8 cellular contexts compared by ENCODE assay signal in the genomic region with DNA sequence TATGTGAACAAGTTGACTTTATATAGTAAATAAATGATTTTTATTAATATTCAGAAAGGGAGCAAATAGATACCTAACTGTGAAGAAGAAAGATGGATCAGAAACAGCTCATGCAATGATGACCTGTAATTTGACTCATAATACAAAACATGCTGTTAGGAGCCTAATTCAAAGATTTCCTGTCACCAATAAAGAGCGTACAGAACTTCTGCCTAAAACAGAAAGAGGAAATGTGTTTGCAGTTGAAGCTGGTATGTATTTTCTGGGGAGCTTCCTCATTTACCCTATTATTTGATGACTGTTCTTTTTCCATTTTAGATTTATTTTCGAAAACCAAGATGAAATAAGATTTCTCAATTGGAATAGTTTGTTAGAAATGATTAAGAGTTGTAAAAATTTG. TPM values are rescaled to one million over a fixed set of nuclear protein-coding genes. Genes with fewer than 3 reads are reported as not detected.
A peak's percentile ranks its signal among the peaks of the same experiment; 100 is the strongest.
DNase-seq lines count a peak whose midpoint lies in the region; ATAC-seq and TF ChIP-seq lines count a peak whose summit lies in the region.

No MANE protein-coding gene starts in this region.

- H3K4me3 ChIP-seq in uterus = no peak overlapping the region

- CTCF ChIA-PET in activated naive CD4-positive, alpha-beta T cell treated with anti-CD3 and anti-CD28 coated beads, Interleukin-2, amount 10 ng/mL, durations not matched to agents 7 days and 5 days (lab: Charles Lee) = interaction anchor here (2.5 kb wide), 1 partner anchor 80 kb away, joined by 9 read pairs; no protein-coding TSS in a partner anchor

- no peaks in the 10 kb centered on the region for H3K9me3 Mint-ChIP-seq in activated naive CD4-positive, alpha-beta T cell treated with anti-CD3 and anti-CD28 coated beads, Interleukin-2, amount 10 ng/mL, durations not matched to agents 7 days and 5 days
- H3K9me3 Mint-ChIP-seq in stimulated activated naive B cell treated with anti-CD40 and anti-IgM and Interleukin-4, amounts not matched to agents 10 μg/mL and 1 μg/mL and 100 μg/mL, for 72 hours = peaks cover 0 to 2% of the 10 kb centered on the region in 2 donors

- H3K27me3 ChIP-seq in uterus = no peaks in the 10 kb centered on the region

- H3K4me1 Mint-ChIP-seq in activated naive CD4-positive, alpha-beta T cell treated with anti-CD3 and anti-CD28 coated beads, Interleukin-2, amount 10 ng/mL, durations not matched to agents 7 days and 5 days = peaks cover 26% of the 10 kb centered on the region
- H3K4me1 Mint-ChIP-seq in stimulated activated naive B cell treated with anti-CD40 and anti-IgM and Interleukin-4, amounts not matched to agents 10 μg/mL and 1 μg/mL and 100 μg/mL, for 72 hours = peaks cover 14 to 23% of the 10 kb centered on the region in 2 donors

- no peak overlapping the region for H3K4me3 Mint-ChIP-seq in activated naive CD4-positive, alpha-beta T cell treated with anti-CD3 and anti-CD28 coated beads, Interleukin-2, amount 10 ng/mL, durations not matched to agents 7 days and 5 days
- H3K4me3 Mint-ChIP-seq in stimulated activated naive B cell treated with anti-CD40 and anti-IgM and Interleukin-4, amounts not matched to agents 10 μg/mL and 1 μg/mL and 100 μg/mL, for 72 hours = peak overlapping the region in 1 of 2 donors; percentile 28

- no peak for TF ChIP-seq POLR2A in uterus (IDR thresholded peaks at IDR 0.05)

- H3K9me3 ChIP-seq in uterus = no peaks in the 10 kb centered on the region

- peaks cover 22% of the 10 kb centered on the region for H3K36me3 Mint-ChIP-seq in activated naive CD4-positive, alpha-beta T cell treated with anti-CD3 and anti-CD28 coated beads, Interleukin-2, amount 10 ng/mL, durations not matched to agents 7 days and 5 days
- peaks cover 9 to 19% of the 10 kb centered on the region in 2 donors for H3K36me3 Mint-ChIP-seq in stimulated activated naive B cell treated with anti-CD40 and anti-IgM and Interleukin-4, amounts not matched to agents 10 μg/mL and 1 μg/mL and 100 μg/mL, for 72 hours

- no peaks in the 10 kb centered on the region for H3K36me3 ChIP-seq in uterus

- H3K27ac Mint-ChIP-seq in activated naive CD4-positive, alpha-beta T cell treated with anti-CD3 and anti-CD28 coated beads, Interleukin-2, amount 10 ng/mL, durations not matched to agents 7 days and 5 days = peak overlapping the region; percentile 68
- no peak overlapping the region for H3K27ac Mint-ChIP-seq in stimulated activated naive B cell treated with anti-CD40 and anti-IgM and Interleukin-4, amounts not matched to agents 10 μg/mL and 1 μg/mL and 100 μg/mL, for 72 hours

- no peaks in the 10 kb centered on the region for H3K27me3 Mint-ChIP-seq in activated naive CD4-positive, alpha-beta T cell treated with anti-CD3 and anti-CD28 coated beads, Interleukin-2, amount 10 ng/mL, durations not matched to agents 7 days and 5 days
- H3K27me3 Mint-ChIP-seq in stimulated activated naive B cell treated with anti-CD40 and anti-IgM and Interleukin-4, amounts not matched to agents 10 μg/mL and 1 μg/mL and 100 μg/mL, for 72 hours = no peaks in the 10 kb centered on the region

- intact Hi-C loops in uterus (cut with DNase I; ENCODE audit: low total_unique reads) = no loop called here

- no peak for TF ChIP-seq CTCF in uterus (IDR thresholded peaks at IDR 0.05)

- ATAC-seq in HG02938 (IDR thresholded peaks at IDR 0.05; ENCODE audit: unreplicated experiment) = peak; percentile 49
- peak; percentile 83 to 90 for ATAC-seq in stimulated activated naive B cell treated with anti-CD40 and anti-IgM and Interleukin-4, amounts not matched to agents 10 μg/mL and 1 μg/mL and 100 μg/mL, for 72 hours (replicated peaks)

- H3K27ac ChIP-seq in uterus = no peak overlapping the region

- no peak for DNase-seq in activated naive CD4-positive, alpha-beta T cell treated with anti-CD3 and anti-CD28 coated beads, Interleukin-2, amount 10 ng/mL, durations not matched to agents 7 days and 5 days
- no peak for DNase-seq in activated naive CD4-positive, alpha-beta T cell treated with Interleukin-2 at 50 U/mL for 16 hours
- peak; percentile 93 for DNase-seq in SIG-M5 treated with dmso at 0.1 percent for 504 hours (lab: John Stamatoyannopoulos, UW; ENCODE audit: unreplicated experiment)
- DNase-seq in stimulated activated naive B cell treated with anti-CD40 and anti-IgM and Interleukin-4, amounts not matched to agents 10 μg/mL and 1 μg/mL and 100 μg/mL, for 72 hours = no peak
- DNase-seq in uterus = no peak
- DNase-seq in epidermal melanocyte (ENCODE audit: insufficient read length, low spot score) = no peak
- no peak for DNase-seq in hypothalamus (lab: John Stamatoyannopoulos, UW)

- no peaks in the 10 kb centered on the region for H3K4me1 ChIP-seq in uterus

RNA-seq across cellular contexts. Expression of gene YTHDC2, which starts 11.4 kb away (rescaled TPM):
- 10 to 100 TPM; 22.3 to 66.1 (median 31.8) TPM for total RNA-seq in uterus

RNA-seq across cellular contexts. Expression of gene MCC, which starts 36.7 kb away (rescaled TPM):
- total RNA-seq in uterus = 10 to 100 TPM; 17.1 to 90.7 (median 40.1) TPM
